ENCODE assay signal across 19 cellular contexts in the genomic region with DNA sequence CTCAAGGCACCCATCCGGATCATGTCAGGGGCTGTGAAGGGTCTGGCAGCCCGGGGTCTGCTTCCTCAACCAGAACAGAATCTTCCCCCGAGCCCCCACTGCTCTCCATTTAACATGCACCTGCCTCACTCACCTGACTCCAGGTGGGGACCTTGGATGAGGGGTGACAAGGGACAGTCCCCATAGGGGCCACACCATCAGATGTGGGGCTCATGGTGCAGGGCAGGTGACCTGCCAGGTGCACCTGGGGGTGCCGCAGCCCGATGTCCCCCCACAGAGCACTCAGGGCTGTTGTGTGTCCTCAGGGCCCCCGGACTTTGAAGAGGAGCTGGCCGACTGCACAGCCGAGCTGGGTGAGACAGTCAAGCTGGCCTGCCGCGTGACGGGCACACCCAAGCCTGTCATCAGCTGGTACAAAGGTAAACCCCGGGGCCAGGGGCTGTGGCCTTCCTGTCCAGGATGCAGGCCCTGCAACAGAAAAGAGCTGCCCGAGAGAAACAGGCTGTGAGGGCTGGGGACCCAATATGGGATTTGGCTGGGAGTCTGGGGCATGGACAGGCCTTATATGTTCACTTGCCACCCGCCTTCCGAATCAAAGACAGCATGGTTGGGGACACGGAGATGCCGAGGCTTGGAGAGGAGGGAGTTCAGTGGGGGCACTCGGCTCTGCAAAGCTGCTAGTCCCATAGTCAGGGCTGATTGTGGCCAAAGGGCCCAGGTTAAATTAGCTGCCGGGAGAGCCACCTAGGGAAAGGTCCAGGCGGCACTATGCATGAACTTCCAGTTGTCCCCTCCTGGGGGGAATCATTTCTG.
DNase-seq lines count a peak whose midpoint lies in the region; TF ChIP-seq lines count a peak whose summit lies in the region.
"Had no signal": no experiment of that assay in that cellular context is flagged by ENCODE, and none has a peak within 500 bp of the region (broad histone marks: within the 10 kb centered on the region; RNA-seq: fewer than 3 reads in every experiment).

No MANE protein-coding gene starts in this region.

- CTCF ChIA-PET in activated naive CD4-positive, alpha-beta T cell treated with anti-CD3 and anti-CD28 coated beads for 36 hours (lab: Charles Lee) = interaction anchor here (0.7 kb wide), 1 partner anchor 726 kb away, joined by 3 read pairs; no protein-coding TSS in a partner anchor
- CTCF ChIA-PET in HEK293T (lab: Yijun Ruan, JAX) = no interaction called here

- no peaks in the 10 kb centered on the region for H3K4me1 ChIP-seq in spleen
- H3K4me1 ChIP-seq: gastroesophageal sphincter had no signal

- H3K27ac ChIP-seq in WERI-Rb-1 = no peak overlapping the region
- no peak overlapping the region for H3K27ac ChIP-seq in spleen
- H3K27ac ChIP-seq: C4-2B, gastroesophageal sphincter, skin epidermis had no signal

- TF ChIP-seq POLR2A in spleen (IDR thresholded peaks at IDR 0.05) = no peak

- POLR2A ChIA-PET in HEK293T (lab: Yijun Ruan, JAX) = no interaction called here

- DNase-seq in activated naive CD4-positive, alpha-beta T cell treated with anti-CD3 and anti-CD28 coated beads for 36 hours = peak; percentile 1
- no peak for DNase-seq in activated naive CD4-positive, alpha-beta T cell treated with anti-CD3 and anti-CD28 coated beads, Interleukin-2, amount 50 U/mL, for 16 hours
- DNase-seq in WERI-Rb-1 = peak; percentile 0
- DNase-seq in mesothelial cell of epicardium (ENCODE audit: low spot score in 2 of 2, unreplicated experiment in 2 of 2) = peak; percentile 16 to 36
- DNase-seq in spleen = peak; percentile 59
- no peak for DNase-seq in DMS153 treated with DMSO at 0.1 percent for 48 hours (lab: John Stamatoyannopoulos, UW; ENCODE audit: unreplicated experiment)
- DNase-seq in HEK293T (ENCODE audit: extremely low spot score) = no peak
- no peak for DNase-seq in stimulated activated CD4-positive, alpha-beta T cell treated with anti-CD3 and anti-CD28 coated beads, Interleukin-4, amount 100 ng/mL, for 1 hour
- DNase-seq: ACHN; activated CD4-positive, alpha-beta memory T cell treated with anti-CD3 and anti-CD28 coated beads for 36 hours; activated T-cell treated with anti-CD3 and anti-CD28 coated beads, Interleukin-2, amount 50 U/mL, for 48 hours; H7; NCI-H1436; NCI-H69; SIG-M5; stimulated activated CD4-positive, alpha-beta T cell treated with anti-CD3 and anti-CD28 coated beads, Interleukin-4, amount 100 ng/mL, for 4 hours had no signal

- H3K27ac Mint-ChIP-seq in activated naive CD4-positive, alpha-beta T cell treated with anti-CD3 and anti-CD28 coated beads for 36 hours = no peak overlapping the region
- no peak overlapping the region for H3K27ac Mint-ChIP-seq in mesothelial cell of epicardium
- H3K27ac Mint-ChIP-seq: activated CD4-positive, alpha-beta memory T cell treated with anti-CD3 and anti-CD28 coated beads for 36 hours had no signal

- intact Hi-C loops in activated naive CD4-positive, alpha-beta T cell treated with anti-CD3 and anti-CD28 coated beads for 36 hours (cut with micrococcal nuclease) = no loop called here
- intact Hi-C loops in spleen (cut with DNase I; ENCODE audit: low total_unique reads) = no loop called here

- H3K4me1 Mint-ChIP-seq in activated naive CD4-positive, alpha-beta T cell treated with anti-CD3 and anti-CD28 coated beads for 36 hours (ENCODE audit: low read depth) = no peaks in the 10 kb centered on the region
- no peaks in the 10 kb centered on the region for H3K4me1 Mint-ChIP-seq in mesothelial cell of epicardium

- 92 to 95% (median 94%) methylated on average over 9 to 20 of the region's 20 CpGs for WGBS in spleen, 5 donors

- no peak overlapping the region for H3K4me3 Mint-ChIP-seq in activated naive CD4-positive, alpha-beta T cell treated with anti-CD3 and anti-CD28 coated beads for 36 hours
- H3K4me3 Mint-ChIP-seq in mesothelial cell of epicardium = no peak overlapping the region
- H3K4me3 Mint-ChIP-seq: activated CD4-positive, alpha-beta memory T cell treated with anti-CD3 and anti-CD28 coated beads for 36 hours had no signal

- H3K27me3 ChIP-seq in WERI-Rb-1 (ENCODE audit: insufficient read depth, low read depth, severe bottlenecking) (no peaks in the 10 kb centered on the region), spleen (replicated peaks in 1 of 7) (no peaks in the 10 kb centered on the region)
- H3K27me3 ChIP-seq: gastroesophageal sphincter had no signal

- H3K36me3 ChIP-seq in WERI-Rb-1 = no peaks in the 10 kb centered on the region
- peaks cover 0 to 59% (median 11%) of the 10 kb centered on the region in 6 donors for H3K36me3 ChIP-seq in spleen

- TF ChIP-seq CTCF in WERI-Rb-1 (IDR thresholded peaks at IDR 0.05; ENCODE audit: low read depth, low read length) = no peak
- TF ChIP-seq CTCF in mesothelial cell of epicardium (IDR thresholded peaks at IDR 0.05; ENCODE audit: unreplicated experiment) = no peak
- TF ChIP-seq CTCF in spleen (IDR thresholded peaks at IDR 0.05 in 8 of 11, conservative IDR thresholded peaks at IDR 0.05 in 3 of 11) = no peak

- peaks cover 9% of the 10 kb centered on the region for H3K9me3 Mint-ChIP-seq in activated naive CD4-positive, alpha-beta T cell treated with anti-CD3 and anti-CD28 coated beads for 36 hours
- H3K9me3 Mint-ChIP-seq in mesothelial cell of epicardium = no peaks in the 10 kb centered on the region

- H3K27me3 Mint-ChIP-seq in activated naive CD4-positive, alpha-beta T cell treated with anti-CD3 and anti-CD28 coated beads for 36 hours (ENCODE audit: low read depth) = no peaks in the 10 kb centered on the region
- H3K27me3 Mint-ChIP-seq in mesothelial cell of epicardium (ENCODE audit: low read depth) = no peaks in the 10 kb centered on the region
- H3K27me3 Mint-ChIP-seq: activated CD4-positive, alpha-beta memory T cell treated with anti-CD3 and anti-CD28 coated beads for 36 hours had no signal

- H3K9me3 ChIP-seq in WERI-Rb-1 (ENCODE audit: severe bottlenecking) = no peaks in the 10 kb centered on the region
- peaks cover 0 to 20% (median 6%) of the 10 kb centered on the region in 8 donors for H3K9me3 ChIP-seq in spleen

- no peak overlapping the region for H3K4me3 ChIP-seq in WERI-Rb-1 (ENCODE audit: low read depth, low read length)
- no peak overlapping the region for H3K4me3 ChIP-seq in spleen
- H3K4me3 ChIP-seq: gastroesophageal sphincter, skin epidermis had no signal

- peaks cover 4% of the 10 kb centered on the region for H3K36me3 Mint-ChIP-seq in activated naive CD4-positive, alpha-beta T cell treated with anti-CD3 and anti-CD28 coated beads for 36 hours (ENCODE audit: low read depth)
- H3K36me3 Mint-ChIP-seq in mesothelial cell of epicardium = peaks cover 18% of the 10 kb centered on the region

TF ChIP-seq in HEK293T, 16 proteins besides CTCF, POLR2A, EP300 and RAD21:
- TF ChIP-seq, protein P1, sequence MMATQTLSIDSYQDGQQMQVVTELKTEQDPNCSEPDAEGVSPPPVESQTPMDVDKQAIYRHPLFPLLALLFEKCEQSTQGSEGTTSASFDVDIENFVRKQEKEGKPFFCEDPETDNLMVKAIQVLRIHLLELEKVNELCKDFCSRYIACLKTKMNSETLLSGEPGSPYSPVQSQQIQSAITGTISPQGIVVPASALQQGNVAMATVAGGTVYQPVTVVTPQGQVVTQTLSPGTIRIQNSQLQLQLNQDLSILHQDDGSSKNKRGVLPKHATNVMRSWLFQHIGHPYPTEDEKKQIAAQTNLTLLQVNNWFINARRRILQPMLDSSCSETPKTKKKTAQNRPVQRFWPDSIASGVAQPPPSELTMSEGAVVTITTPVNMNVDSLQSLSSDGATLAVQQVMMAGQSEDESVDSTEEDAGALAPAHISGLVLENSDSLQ (IDR thresholded peaks at IDR 0.05) = no peak
- TF ChIP-seq NFRKB (IDR thresholded peaks at IDR 0.05) = no peak
- TF ChIP-seq FOXA1 (IDR thresholded peaks at IDR 0.05) = no peak
- no peak for TF ChIP-seq SP1 (IDR thresholded peaks at IDR 0.05)
- TF ChIP-seq BHLHE40 (IDR thresholded peaks at IDR 0.05; ENCODE audit: borderline replicate concordance) = no peak
- no peak for TF ChIP-seq L3MBTL2 (conservative IDR thresholded peaks at IDR 0.05)
- no peak for TF ChIP-seq TARDBP (IDR thresholded peaks at IDR 0.05)
- no peak for TF ChIP-seq FOXK2 (IDR thresholded peaks at IDR 0.05)
- TF ChIP-seq SUZ12 (IDR thresholded peaks at IDR 0.05) = no peak
- TF ChIP-seq ARNT (IDR thresholded peaks at IDR 0.05) = no peak

Comparison
In these comparisons a context has a peak if more than half of its experiments do, and no peak if none do; other contexts are left out.
1. DNase-seq: peak in activated naive CD4-positive, alpha-beta T cell treated with anti-CD3 and anti-CD28 coated beads for 36 hours (single experiment), WERI-Rb-1 (single experiment), mesothelial cell of epicardium (2 of 2) and spleen (single experiment); none in activated naive CD4-positive, alpha-beta T cell treated with anti-CD3 and anti-CD28 coated beads, Interleukin-2, amount 50 U/mL, for 16 hours (single experiment), DMS153 treated with DMSO at 0.1 percent for 48 hours (single experiment), HEK293T (single experiment) and stimulated activated CD4-positive, alpha-beta T cell treated with anti-CD3 and anti-CD28 coated beads, Interleukin-4, amount 100 ng/mL, for 1 hour (single experiment).